Comparison of ENCODE assay signal across 9 cellular contexts in the genomic region with DNA sequence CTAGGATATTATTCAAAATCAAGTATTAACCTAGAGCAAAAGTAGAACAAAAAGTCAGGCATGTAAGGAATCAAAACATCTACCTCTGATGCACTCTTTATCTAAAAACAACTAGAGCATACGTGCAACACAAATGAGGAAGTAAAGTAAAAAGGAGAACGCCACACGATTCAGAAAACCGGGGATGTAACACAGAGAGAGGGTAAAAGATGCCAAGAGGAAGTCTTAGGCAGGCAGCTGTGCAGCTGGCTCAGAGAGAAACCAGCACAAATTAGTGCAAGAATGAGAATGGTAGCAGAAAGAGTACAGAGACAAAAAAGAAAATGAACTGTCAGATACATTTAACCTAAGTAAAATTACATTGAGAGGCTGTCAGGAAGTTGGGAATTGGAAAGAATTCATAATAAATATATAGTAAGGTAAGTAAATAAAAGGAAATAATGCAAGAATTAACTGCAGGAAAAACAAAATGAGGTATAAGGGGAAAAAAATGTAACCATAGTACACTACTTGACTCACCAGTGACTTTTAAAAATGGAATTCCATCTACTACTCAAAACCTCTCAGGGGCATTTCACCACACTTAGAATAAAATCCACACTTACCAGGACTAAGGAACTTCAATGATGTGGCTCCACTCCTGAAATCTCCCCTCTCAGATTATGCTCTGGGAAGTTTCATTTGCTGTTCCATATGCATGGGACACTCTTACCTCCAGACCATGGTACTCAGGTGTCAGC. TPM values are rescaled to one million over a fixed set of nuclear protein-coding genes. Genes with fewer than 3 reads are reported as not detected.
DNase-seq lines count a peak whose midpoint lies in the region; ATAC-seq and TF ChIP-seq lines count a peak whose summit lies in the region.
"Had no signal": no experiment of that assay in that cellular context is flagged by ENCODE, and none has a peak within 500 bp of the region (broad histone marks: within the 10 kb centered on the region; RNA-seq: fewer than 3 reads in every experiment).

No MANE protein-coding gene starts in this region.

- peaks cover 7% of the 10 kb centered on the region for H3K4me1 ChIP-seq in IMR-90 (ENCODE audit: control insufficient read depth, insufficient read depth, low read length)

- H3K18ac ChIP-seq in IMR-90 (ENCODE audit: low read depth, low read length), result no peak overlapping the region

- no peak overlapping the region for H3K56ac ChIP-seq in IMR-90 (ENCODE audit: extremely low read depth, insufficient read depth, low read length)

- H3K23ac ChIP-seq in IMR-90 (ENCODE audit: low read depth, low read length), result no peak overlapping the region

- H3K14ac ChIP-seq in IMR-90 (replicated peaks; ENCODE audit: low read depth, low read length), result no peak overlapping the region

- WGBS in IMR-90 (ENCODE audit: extremely low coverage in 2 of 2, insufficient read length in 1 of 2), 2 experiments, result no CpG with 5 or more reads among the region's 4 CpGs

- peaks cover 13% of the 10 kb centered on the region; the same call in 1 of the 2 replicates for H3K9me1 ChIP-seq in IMR-90 (ENCODE audit: insufficient read depth, low read length)

- H2BK5ac ChIP-seq in IMR-90 (ENCODE audit: low read depth, low read length, poor library complexity, severe bottlenecking), result no peak overlapping the region

- BruUV-seq in IMR-90 (replicated peaks; lab: Mats Ljungman, UMichigan), result no TSS peak

- H3K27me3 ChIP-seq in IMR-90 (ENCODE audit: control insufficient read depth, insufficient read depth, low read length), result no peaks in the 10 kb centered on the region

- no peak overlapping the region for H2BK20ac ChIP-seq in IMR-90 (ENCODE audit: low read depth, low read length)

- DNase-seq in IMR-90 (peak; percentile 43), germinal center (ENCODE audit: low spot score) (peak; percentile 73), DMS 273 treated with DMSO at 0.1 percent for 48 hours (lab: John Stamatoyannopoulos, UW) (no peak), retina (no peak), AG08396 (ENCODE audit: low spot score) (no peak), NCI-H82 (lab: John Stamatoyannopoulos, UW) (no peak)
- DNase-seq: cerebellar nuclear complex had no signal

- H3K9me3 ChIP-seq in IMR-90 (ENCODE audit: control insufficient read depth, insufficient read depth, low read length), result no peaks in the 10 kb centered on the region

- 0 out of 2 replicates have a peak, but pooled peaks cover 6% of the 10 kb centered on the region for H3K36me3 ChIP-seq in IMR-90 (ENCODE audit: control insufficient read depth, insufficient read depth, low read length)

- no peak overlapping the region for H2AK9ac ChIP-seq in IMR-90 (replicated peaks; ENCODE audit: low read depth, low read length, poor library complexity)

- H3K27ac ChIP-seq in IMR-90 (ENCODE audit: insufficient read depth, low read length), result no peak overlapping the region

- in situ Hi-C loops in IMR-90 (cut with MboI; ENCODE audit: low sequenced_read_pairs), result no loop called here

- H3K4ac ChIP-seq in IMR-90 (ENCODE audit: low read depth, low read length), result 0 out of 2 replicates have a peak overlapping the region, but pooled peaks have one; percentile 26

- H3K4me3 ChIP-seq in IMR-90 (ENCODE audit: insufficient read depth, low read depth, low read length), result no peak overlapping the region

- ATAC-seq in GM18499 (IDR thresholded peaks at IDR 0.05; ENCODE audit: insufficient read depth, unreplicated experiment), result peak; percentile 89
- ATAC-seq in GM21737 (IDR thresholded peaks at IDR 0.05; ENCODE audit: unreplicated experiment), result peak; percentile 89
- ATAC-seq in IMR-90 (ENCODE audit: low read depth), result no peak; the same call in 1 of the 2 replicates

- no peak for TF ChIP-seq RAD21 in IMR-90 (IDR thresholded peaks at IDR 0.05; ENCODE audit: low read length)

- dilution Hi-C loops in IMR-90 (cut with HindIII; ENCODE audit: low sequenced_read_pairs, unreplicated experiment), result no loop called here

- POLR2A ChIA-PET in IMR-90 (lab: Charles Lee; ENCODE audit: unreplicated experiment), result no interaction called here

- H2BK15ac ChIP-seq in IMR-90 (ENCODE audit: low read depth, low read length), result no peak overlapping the region

- TF ChIP-seq POLR2A in IMR-90 (IDR thresholded peaks at IDR 0.05; ENCODE audit: low read depth, low read length), result no peak

- no peak overlapping the region for H3K9ac ChIP-seq in IMR-90 (ENCODE audit: low read depth, low read length)

- intact Hi-C loops in IMR-90 (cut with micrococcal nuclease), result no loop called here

- 0 out of 2 replicates have a peak overlapping the region, but pooled peaks have one; percentile 36 for H2AK5ac ChIP-seq in IMR-90 (ENCODE audit: low read depth, low read length)

- H2BK120ac ChIP-seq in IMR-90 (ENCODE audit: low read depth, low read length), result no peak overlapping the region

- peaks cover 45 to 68% of the 10 kb centered on the region in 2 experiments for H3K79me1 ChIP-seq in IMR-90 (ENCODE audit: low read depth in 1 of 2, low read length in 2 of 2)

- H4K5ac ChIP-seq in IMR-90 (ENCODE audit: low read depth, low read length), result no peak overlapping the region

- no peak for TF ChIP-seq CTCF in IMR-90 (conservative IDR thresholded peaks at IDR 0.05; ENCODE audit: low read depth, low read length)

- CTCF ChIA-PET in IMR-90 (lab: Yijun Ruan, JAX), result no interaction called here

- no peak overlapping the region for H4K8ac ChIP-seq in IMR-90 (ENCODE audit: low read depth in 2 of 2, low read length in 2 of 2)

- H3K4me2 ChIP-seq in IMR-90 (ENCODE audit: low read depth, low read length), result no peak overlapping the region

- H2AFZ ChIP-seq in IMR-90 (replicated peaks; ENCODE audit: low read length, poor library complexity), result no peak overlapping the region

- H4K91ac ChIP-seq in IMR-90 (ENCODE audit: insufficient read depth, low read depth, low read length), result no peak overlapping the region

- peaks cover 76% of the 10 kb centered on the region for H4K20me1 ChIP-seq in IMR-90 (ENCODE audit: insufficient read depth, low read length)

TF ChIP-seq in IMR-90, 13 proteins besides CTCF, POLR2A, EP300 and RAD21:
- TF ChIP-seq RCOR1 (IDR thresholded peaks at IDR 0.05; ENCODE audit: insufficient replicate concordance, low read length) (no peak), CEBPB (IDR thresholded peaks at IDR 0.05; ENCODE audit: low read depth, low read length) (no peak), RFX5 (IDR thresholded peaks at IDR 0.05; ENCODE audit: low read depth, low read length) (no peak), CHD1 (IDR thresholded peaks at IDR 0.05; ENCODE audit: low read depth, low read length) (no peak), NFE2L2 (IDR thresholded peaks at IDR 0.05; ENCODE audit: low read depth, low read length) (no peak), MXI1 (IDR thresholded peaks at IDR 0.05; ENCODE audit: borderline replicate concordance, low read depth, low read length) (no peak), USF2 (IDR thresholded peaks at IDR 0.05; ENCODE audit: low read depth, low read length) (no peak), SMC3 (IDR thresholded peaks at IDR 0.05; ENCODE audit: low read depth, low read length) (no peak), MAZ (IDR thresholded peaks at IDR 0.05; ENCODE audit: borderline replicate concordance, low read depth, low read length) (no peak), FOS (IDR thresholded peaks at IDR 0.05; ENCODE audit: low read depth, low read length) (no peak), MAFK (IDR thresholded peaks at IDR 0.05; ENCODE audit: low read depth, low read length) (no peak), BHLHE40 (IDR thresholded peaks at IDR 0.05; ENCODE audit: low read depth, low read length) (no peak)
- TF ChIP-seq, protein P1, sequence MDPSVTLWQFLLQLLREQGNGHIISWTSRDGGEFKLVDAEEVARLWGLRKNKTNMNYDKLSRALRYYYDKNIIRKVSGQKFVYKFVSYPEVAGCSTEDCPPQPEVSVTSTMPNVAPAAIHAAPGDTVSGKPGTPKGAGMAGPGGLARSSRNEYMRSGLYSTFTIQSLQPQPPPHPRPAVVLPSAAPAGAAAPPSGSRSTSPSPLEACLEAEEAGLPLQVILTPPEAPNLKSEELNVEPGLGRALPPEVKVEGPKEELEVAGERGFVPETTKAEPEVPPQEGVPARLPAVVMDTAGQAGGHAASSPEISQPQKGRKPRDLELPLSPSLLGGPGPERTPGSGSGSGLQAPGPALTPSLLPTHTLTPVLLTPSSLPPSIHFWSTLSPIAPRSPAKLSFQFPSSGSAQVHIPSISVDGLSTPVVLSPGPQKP (IDR thresholded peaks at IDR 0.05; ENCODE audit: borderline replicate concordance, low read depth, low read length), result no peak

RNA-seq across cellular contexts. Expression of gene BCAT1, which starts 17.1 kb away (rescaled TPM):
- total RNA-seq in IMR-90 (2012; rRNA removed), result 580 and 683 TPM in 2 replicates
- 21.3 and 30.4 TPM in 2 replicates for polyA plus RNA-seq in IMR-90 (2012; rRNA removed)
- polyA plus RNA-seq in IMR-90 (2012; cell fraction: cytosol; rRNA removed), result 7.2 and 7.6 TPM in 2 replicates
- 5.3 and 20.5 TPM in 2 replicates for polyA plus RNA-seq in IMR-90 (2012; cell fraction: nucleus; rRNA removed; ENCODE audit: low replicate concordance)

Comparison
In these comparisons a context has a peak if more than half of its experiments do, and no peak if none do; other contexts are left out.
1. DNase-seq: peak in IMR-90 (single experiment) and germinal center (single experiment); none in DMS 273 treated with DMSO at 0.1 percent for 48 hours (single experiment), retina (single experiment), AG08396 (single experiment) and NCI-H82 (single experiment).